8 cellular contexts compared by ENCODE assay signal in genomic region chr1:234721476-234722266, GRCh38.
DNase-seq lines count a peak whose midpoint lies in the region; ATAC-seq and TF ChIP-seq lines count a peak whose summit lies in the region.

No MANE protein-coding gene starts in this region.

- no peak overlapping the region for H3K4me3 Mint-ChIP-seq in activated naive CD4-positive, alpha-beta T cell treated with anti-CD3 and anti-CD28 coated beads for 36 hours

- H3K9me3 Mint-ChIP-seq in activated naive CD4-positive, alpha-beta T cell treated with anti-CD3 and anti-CD28 coated beads for 36 hours: no peaks in the 10 kb centered on the region

- CTCF ChIA-PET in activated naive CD4-positive, alpha-beta T cell treated with anti-CD3 and anti-CD28 coated beads for 36 hours (lab: Charles Lee): no interaction called here

- peaks cover 88 to 95% of the 10 kb centered on the region in 2 donors for H3K4me1 ChIP-seq in mucosa of rectum (ENCODE audit: control insufficient read depth in 2 of 2, insufficient read depth in 2 of 2, low read length in 2 of 2)
- peaks cover 92% of the 10 kb centered on the region for H3K4me1 ChIP-seq in upper lobe of right lung

- H3K27me3 ChIP-seq in mucosa of rectum (ENCODE audit: control insufficient read depth in 2 of 2, insufficient read depth in 2 of 2, low read length in 2 of 2) (no peaks in the 10 kb centered on the region), upper lobe of right lung (no peaks in the 10 kb centered on the region)

- H3K27ac ChIP-seq in mucosa of rectum (ENCODE audit: low read depth in 2 of 2, low read length in 2 of 2) (peak overlapping the region; percentile 98 to 100), upper lobe of right lung (peak overlapping the region; percentile 99)

- H3K36me3 ChIP-seq in mucosa of rectum (ENCODE audit: control insufficient read depth in 2 of 2, insufficient read depth in 2 of 2, low read length in 2 of 2) (no peaks in the 10 kb centered on the region), upper lobe of right lung (no peaks in the 10 kb centered on the region)

- intact Hi-C loops in activated naive CD4-positive, alpha-beta T cell treated with anti-CD3 and anti-CD28 coated beads for 36 hours (cut with micrococcal nuclease): loop anchor here (2.0 to 5.0 kb wide), 2 partner anchors 353 to 606 kb away; partner anchors contain the start of genes ARID4B and GGPS1
- intact Hi-C loops in upper lobe of right lung (cut with DNase I): loop anchor here (5.0 to 10.0 kb wide), 2 partner anchors 109 to 353 kb away; partner anchors contain the start of gene IRF2BP2

- H3K9ac ChIP-seq in mucosa of rectum (ENCODE audit: low read depth in 1 of 2, low read length in 2 of 2): peak overlapping the region; percentile 81 to 82

- no peak for TF ChIP-seq CTCF in upper lobe of right lung (IDR thresholded peaks at IDR 0.05)

- H3K4me1 Mint-ChIP-seq in activated naive CD4-positive, alpha-beta T cell treated with anti-CD3 and anti-CD28 coated beads for 36 hours (ENCODE audit: low read depth): peaks cover 54% of the 10 kb centered on the region

- no peaks in the 10 kb centered on the region for H3K36me3 Mint-ChIP-seq in activated naive CD4-positive, alpha-beta T cell treated with anti-CD3 and anti-CD28 coated beads for 36 hours (ENCODE audit: low read depth)

- no peak for ATAC-seq in upper lobe of right lung
- ATAC-seq in HG03521 (IDR thresholded peaks at IDR 0.05; ENCODE audit: unreplicated experiment): no peak

- no peak for DNase-seq in activated naive CD4-positive, alpha-beta T cell treated with anti-CD3 and anti-CD28 coated beads for 36 hours
- DNase-seq in activated naive CD4-positive, alpha-beta T cell treated with anti-CD3 and anti-CD28 coated beads, Interleukin-2, amount 50 U/mL, for 16 hours: no peak
- DNase-seq in cortex of kidney (lab: John Stamatoyannopoulos, UW) (peak; percentile 38), upper lobe of right lung (no peak), NCI-H128 (lab: John Stamatoyannopoulos, UW; ENCODE audit: unreplicated experiment) (no peak), NCI-H2081 (lab: John Stamatoyannopoulos, UW) (no peak)

- H3K27ac Mint-ChIP-seq in activated naive CD4-positive, alpha-beta T cell treated with anti-CD3 and anti-CD28 coated beads for 36 hours: peak overlapping the region; percentile 39

- H3K4me3 ChIP-seq in mucosa of rectum (ENCODE audit: low read length in 2 of 2) (no peak overlapping the region), upper lobe of right lung (no peak overlapping the region)

- no peaks in the 10 kb centered on the region for H3K27me3 Mint-ChIP-seq in activated naive CD4-positive, alpha-beta T cell treated with anti-CD3 and anti-CD28 coated beads for 36 hours (ENCODE audit: low read depth)

- H3K9me3 ChIP-seq in mucosa of rectum (ENCODE audit: control insufficient read depth in 2 of 2, low read length in 2 of 2) (no peaks in the 10 kb centered on the region), upper lobe of right lung (no peaks in the 10 kb centered on the region)
